ENCODE assay signal across 8 cellular contexts in genomic region chr9:136143215-136144001, GRCh38. TPM values are rescaled to one million over a fixed set of nuclear protein-coding genes. Genes with fewer than 3 reads are reported as not detected.
DNase-seq lines count a peak whose midpoint lies in the region; ATAC-seq and TF ChIP-seq lines count a peak whose summit lies in the region.

No MANE protein-coding gene starts in this region.

- no peak overlapping the region for H3K4me2 ChIP-seq in MM.1S (ENCODE audit: low read depth, low read length)
- H3K4me2 ChIP-seq in neural progenitor cell, result no peak overlapping the region

- H3K4me1 Mint-ChIP-seq in neural progenitor cell, result peaks cover 13% of the 10 kb centered on the region

- H4K20me1 ChIP-seq in MM.1S (ENCODE audit: insufficient read depth, low read length), result no peaks in the 10 kb centered on the region
- H4K20me1 ChIP-seq in neural progenitor cell (ENCODE audit: low read depth), result no peaks in the 10 kb centered on the region

- H3K36me3 Mint-ChIP-seq in neural progenitor cell, result no peaks in the 10 kb centered on the region

- TF ChIP-seq EP300 in gastroesophageal sphincter (IDR thresholded peaks at IDR 0.05), result no peak
- no peak for TF ChIP-seq EP300 in esophagus muscularis mucosa (IDR thresholded peaks at IDR 0.05)

- no peaks in the 10 kb centered on the region for H3K9me3 Mint-ChIP-seq in neural progenitor cell

- no peaks in the 10 kb centered on the region for H3K4me1 ChIP-seq in MM.1S (ENCODE audit: low read length)
- H3K4me1 ChIP-seq in neural progenitor cell, result peaks cover 14% of the 10 kb centered on the region
- no peaks in the 10 kb centered on the region for H3K4me1 ChIP-seq in gastroesophageal sphincter
- peaks cover 0 to 7% (median 2%) of the 10 kb centered on the region in 4 donors for H3K4me1 ChIP-seq in esophagus muscularis mucosa

- H3K79me2 ChIP-seq in MM.1S (ENCODE audit: low read length) (no peaks in the 10 kb centered on the region), neural progenitor cell (ENCODE audit: low read depth) (no peaks in the 10 kb centered on the region)

- 40% methylated on average over 1 of the region's 16 CpGs; no CpG with 5 or more reads in 1 of the 2 donors for WGBS in gastroesophageal sphincter (ENCODE audit: low coverage in 1 of 2), 2 donors
- WGBS in esophagus muscularis mucosa, result 60% methylated on average over 2 of the region's 16 CpGs

- H3F3A ChIP-seq in MM.1S (ENCODE audit: insufficient read depth, low read length) (no peaks in the 10 kb centered on the region), neural progenitor cell (ENCODE audit: low read depth) (peaks cover 8% of the 10 kb centered on the region)

- TF ChIP-seq POLR2A in gastroesophageal sphincter (IDR thresholded peaks at IDR 0.05) (no peak), esophagus muscularis mucosa (IDR thresholded peaks at IDR 0.05; ENCODE audit: low read depth) (no peak)

- no peak overlapping the region for H3K27ac Mint-ChIP-seq in neural progenitor cell

- no peaks in the 10 kb centered on the region for H3K9me2 ChIP-seq in MM.1S (replicated peaks; ENCODE audit: insufficient read depth, low read length)

- H3K9ac ChIP-seq in MM.1S (ENCODE audit: low read length) (no peak overlapping the region), neural progenitor cell (no peak overlapping the region)

- DNase-seq in NOMO-1 treated with DMSO at 0.1 percent for 48 hours (lab: John Stamatoyannopoulos, UW; ENCODE audit: unreplicated experiment), result peak; percentile 15
- no peak for DNase-seq in NOMO-1 (lab: John Stamatoyannopoulos, UW; ENCODE audit: unreplicated experiment in 2 of 2)
- peak; percentile 21 for DNase-seq in MM.1S
- DNase-seq in cerebellar cortex (ENCODE audit: low spot score), result peak; percentile 40
- peak; percentile 80 for DNase-seq in neural progenitor cell (ENCODE audit: low spot score)
- no peak for DNase-seq in esophagus muscularis mucosa (ENCODE audit: extremely low spot score)
- no peak for DNase-seq in germinal center (ENCODE audit: low spot score)

- H3K27me3 Mint-ChIP-seq in neural progenitor cell (ENCODE audit: insufficient read depth, low read depth), result peaks cover 8% of the 10 kb centered on the region

- H2AFZ ChIP-seq in MM.1S (ENCODE audit: low read length) (no peak overlapping the region), neural progenitor cell (replicated peaks) (no peak overlapping the region)

- ATAC-seq in gastroesophageal sphincter, result no peak

- H3K4me3 ChIP-seq in MM.1S (ENCODE audit: low read length) (no peak overlapping the region), neural progenitor cell (no peak overlapping the region), gastroesophageal sphincter (no peak overlapping the region), esophagus muscularis mucosa (no peak overlapping the region)

- TF ChIP-seq CTCF in MM.1S (IDR thresholded peaks at IDR 0.05; ENCODE audit: low read length) (peak; percentile 32), neural progenitor cell (IDR thresholded peaks at IDR 0.05) (peak; percentile 69), gastroesophageal sphincter (IDR thresholded peaks at IDR 0.05) (peak in 1 of 4 experiments; percentile 21), esophagus muscularis mucosa (IDR thresholded peaks at IDR 0.05) (no peak)

- H3K4me3 Mint-ChIP-seq in neural progenitor cell, result no peak overlapping the region

- H3K27me3 ChIP-seq in MM.1S (replicated peaks; ENCODE audit: insufficient read depth, low read length), result peaks cover 92% of the 10 kb centered on the region
- H3K27me3 ChIP-seq in neural progenitor cell, result no peaks in the 10 kb centered on the region
- H3K27me3 ChIP-seq in gastroesophageal sphincter, result peaks cover 79% of the 10 kb centered on the region
- peaks cover 0 to 83% (median 20%) of the 10 kb centered on the region in 4 donors for H3K27me3 ChIP-seq in esophagus muscularis mucosa

- H3K9me3 ChIP-seq in MM.1S (replicated peaks; ENCODE audit: insufficient read depth, low read length) (no peaks in the 10 kb centered on the region), neural progenitor cell (ENCODE audit: low read depth) (no peaks in the 10 kb centered on the region), gastroesophageal sphincter (no peaks in the 10 kb centered on the region), esophagus muscularis mucosa (no peaks in the 10 kb centered on the region)

- H3K36me3 ChIP-seq in MM.1S (replicated peaks; ENCODE audit: insufficient read depth, low read length), result no peaks in the 10 kb centered on the region
- H3K36me3 ChIP-seq in neural progenitor cell, result no peaks in the 10 kb centered on the region
- H3K36me3 ChIP-seq in gastroesophageal sphincter, result no peaks in the 10 kb centered on the region
- H3K36me3 ChIP-seq in esophagus muscularis mucosa, result no peaks in the 10 kb centered on the region

- H3K27ac ChIP-seq in MM.1S (ENCODE audit: low read length) (no peak overlapping the region), neural progenitor cell (no peak overlapping the region), gastroesophageal sphincter (no peak overlapping the region), esophagus muscularis mucosa (replicated peaks in 1 of 4) (no peak overlapping the region)

- intact Hi-C loops in esophagus muscularis mucosa (cut with DNase I), result no loop called here

RNA-seq across cellular contexts. Expression of gene TMEM250, which starts 24.7 kb away (rescaled TPM):
- total RNA-seq in neural progenitor cell (ENCODE audit: low replicate concordance) (16.3 and 46.2 TPM in 2 replicates), gastroesophageal sphincter (10 to 100 TPM; 28.7 to 66.1 (median 45.3) TPM), esophagus muscularis mucosa (10 to 100 TPM; 33.6 to 77.6 (median 59.4) TPM)

RNA-seq across cellular contexts. Expression of gene NACC2, which starts 48.3 kb away (rescaled TPM):
- total RNA-seq in neural progenitor cell (ENCODE audit: low replicate concordance) (4.5 and 9.1 TPM in 2 replicates), gastroesophageal sphincter (100 to 1,000 TPM in 3 of 4 donors, 10 to 100 TPM in 1; 71.4 to 209 (median 110) TPM), esophagus muscularis mucosa (100 to 1,000 TPM in 3 of 4 donors, 10 to 100 TPM in 1; 93.8 to 192 (median 142) TPM)

Comparison
In these comparisons a context has a peak if more than half of its experiments do, and no peak if none do; other contexts are left out.
1. DNase-seq: peak in NOMO-1 treated with DMSO at 0.1 percent for 48 hours (single experiment), MM.1S (single experiment), cerebellar cortex (single experiment) and neural progenitor cell (single experiment); none in NOMO-1 (0 of 2), esophagus muscularis mucosa (single experiment) and germinal center (single experiment).
2. CTCF ChIP-seq: peak in MM.1S (single experiment) and neural progenitor cell (single experiment); none in esophagus muscularis mucosa (0 of 3).